ENCODE assay signal across 8 cellular contexts in genomic region chr3:23888617-23889228, GRCh38. TPM values are rescaled to one million over a fixed set of nuclear protein-coding genes. Genes with fewer than 3 reads are reported as not detected.
A peak's percentile ranks its signal among the peaks of the same experiment; 100 is the strongest.
DNase-seq lines count a peak whose midpoint lies in the region; ATAC-seq, FAIRE-seq and TF ChIP-seq lines count a peak whose summit lies in the region.

No MANE protein-coding gene starts in this region.

- H3K9ac ChIP-seq in PC-3 (ENCODE audit: low read length): no peak overlapping the region

- H3K36me3 Mint-ChIP-seq in progenitor cell of endocrine pancreas (ENCODE audit: insufficient read depth): peaks cover 11% of the 10 kb centered on the region
- H3K36me3 Mint-ChIP-seq in activated T-helper 2 cell treated with anti-CD3 and anti-CD28 coated beads, Interferon-gamma antibody, Interleukin-2, Interleukin-4, amounts not matched to agents 10 μg/mL and 5 μg/mL and 100 μg/mL, durations not matched to agents 14 hours and 24 hours and 36 hours (ENCODE audit: low read depth): peaks cover 7% of the 10 kb centered on the region
- H3K36me3 Mint-ChIP-seq in activated T-cell treated with anti-CD3 and anti-CD28 coated beads, Interleukin-2, amount 50 U/mL, for 24 hours (ENCODE audit: low read depth): peaks cover 49% of the 10 kb centered on the region

- intact Hi-C loops in PC-3 (cut with micrococcal nuclease) (loop anchor here (1.0 kb wide), 1 partner anchor 71 kb away; no protein-coding TSS in a partner anchor), esophagus squamous epithelium (cut with DNase I) (no loop called here)
- intact Hi-C loops in activated T-helper 2 cell treated with anti-CD3 and anti-CD28 coated beads, Interferon-gamma antibody, Interleukin-2, Interleukin-4, amounts not matched to agents 10 μg/mL and 5 μg/mL and 100 μg/mL, durations not matched to agents 14 hours and 24 hours and 36 hours (cut with micrococcal nuclease): loop anchor here (5.0 kb wide), 2 partner anchors 109 to 349 kb away; no protein-coding TSS in a partner anchor

- WGBS in esophagus squamous epithelium, 2 donors: 39 to 47% methylated on average over 3 of the region's 3 CpGs

- no peaks in the 10 kb centered on the region for H3K9me3 Mint-ChIP-seq in progenitor cell of endocrine pancreas (ENCODE audit: low read depth)
- H3K9me3 Mint-ChIP-seq in activated T-helper 2 cell treated with anti-CD3 and anti-CD28 coated beads, Interferon-gamma antibody, Interleukin-2, Interleukin-4, amounts not matched to agents 10 μg/mL and 5 μg/mL and 100 μg/mL, durations not matched to agents 14 hours and 24 hours and 36 hours: no peaks in the 10 kb centered on the region
- no peaks in the 10 kb centered on the region for H3K9me3 Mint-ChIP-seq in activated T-cell treated with anti-CD3 and anti-CD28 coated beads, Interleukin-2, amount 50 U/mL, for 24 hours

- TF ChIP-seq POLR2A in esophagus squamous epithelium (IDR thresholded peaks at IDR 0.05): no peak

- H3K4me2 ChIP-seq in PC-3 (ENCODE audit: low read length): no peak overlapping the region

- FAIRE-seq in GM18507 (lab: Jason Lieb, UNC): peak; percentile 41

- no peak overlapping the region for H3K4me3 Mint-ChIP-seq in progenitor cell of endocrine pancreas (ENCODE audit: low read depth)
- no peak overlapping the region for H3K4me3 Mint-ChIP-seq in activated T-helper 2 cell treated with anti-CD3 and anti-CD28 coated beads, Interferon-gamma antibody, Interleukin-2, Interleukin-4, amounts not matched to agents 10 μg/mL and 5 μg/mL and 100 μg/mL, durations not matched to agents 14 hours and 24 hours and 36 hours (ENCODE audit: low read depth)
- H3K4me3 Mint-ChIP-seq in activated T-cell treated with anti-CD3 and anti-CD28 coated beads, Interleukin-2, amount 50 U/mL, for 24 hours: no peak overlapping the region

- CTCF ChIA-PET in PC-3 (lab: Charles Lee): interaction anchor here (0.6 to 1.0 kb wide), 8 partner anchors 10 to 795 kb away, joined by 3 to 6 read pairs (median 3); partner anchors contain the start of genes NKIRAS1 and RPL15

- H2AFZ ChIP-seq in PC-3 (ENCODE audit: low read length): no peak overlapping the region

- no peak overlapping the region for H3K27ac Mint-ChIP-seq in progenitor cell of endocrine pancreas
- no peak overlapping the region for H3K27ac Mint-ChIP-seq in activated T-helper 2 cell treated with anti-CD3 and anti-CD28 coated beads, Interferon-gamma antibody, Interleukin-2, Interleukin-4, amounts not matched to agents 10 μg/mL and 5 μg/mL and 100 μg/mL, durations not matched to agents 14 hours and 24 hours and 36 hours
- no peak overlapping the region for H3K27ac Mint-ChIP-seq in activated T-cell treated with anti-CD3 and anti-CD28 coated beads, Interleukin-2, amount 50 U/mL, for 24 hours

- peaks cover 8% of the 10 kb centered on the region; the same call in 1 of the 2 replicates for H3K4me1 ChIP-seq in PC-3 (ENCODE audit: insufficient read depth, low read length)
- H3K4me1 ChIP-seq in esophagus squamous epithelium: peaks cover 0 to 13% (median 0%) of the 10 kb centered on the region in 3 donors

- no TSS peak for BruUV-seq in PC-3 (replicated peaks; lab: Mats Ljungman, UMichigan)

- H3K9me3 ChIP-seq in PC-3 (ENCODE audit: low read length) (no peaks in the 10 kb centered on the region), esophagus squamous epithelium (no peaks in the 10 kb centered on the region)

- peaks cover 17% of the 10 kb centered on the region for H4K20me1 ChIP-seq in PC-3 (ENCODE audit: low read length)

- peak; percentile 93 for TF ChIP-seq CTCF in PC-3 (conservative IDR thresholded peaks at IDR 0.05; ENCODE audit: low read depth, low read length)
- TF ChIP-seq CTCF in esophagus squamous epithelium (IDR thresholded peaks at IDR 0.05): peak; percentile 33 to 93 (median 87)
- TF ChIP-seq CTCF in progenitor cell of endocrine pancreas (IDR thresholded peaks at IDR 0.05; ENCODE audit: unreplicated experiment): peak; percentile 80

- H3F3A ChIP-seq in PC-3 (ENCODE audit: low read length, unreplicated experiment): no peaks in the 10 kb centered on the region

- H3K4me3 ChIP-seq in PC-3 (ENCODE audit: low read length): no peak overlapping the region
- no peak overlapping the region for H3K4me3 ChIP-seq in esophagus squamous epithelium

- ATAC-seq in PC-3: peak; percentile 28; the same call in 1 of the 2 replicates

- no peaks in the 10 kb centered on the region for H3K9me2 ChIP-seq in PC-3 (replicated peaks; ENCODE audit: low read length)

- no peaks in the 10 kb centered on the region for H3K27me3 ChIP-seq in PC-3 (ENCODE audit: low read length)
- no peaks in the 10 kb centered on the region for H3K27me3 ChIP-seq in esophagus squamous epithelium

- no peaks in the 10 kb centered on the region for H3K27me3 Mint-ChIP-seq in progenitor cell of endocrine pancreas
- H3K27me3 Mint-ChIP-seq in activated T-helper 2 cell treated with anti-CD3 and anti-CD28 coated beads, Interferon-gamma antibody, Interleukin-2, Interleukin-4, amounts not matched to agents 10 μg/mL and 5 μg/mL and 100 μg/mL, durations not matched to agents 14 hours and 24 hours and 36 hours (ENCODE audit: low read depth): no peaks in the 10 kb centered on the region
- no peaks in the 10 kb centered on the region for H3K27me3 Mint-ChIP-seq in activated T-cell treated with anti-CD3 and anti-CD28 coated beads, Interleukin-2, amount 50 U/mL, for 24 hours

- POLR2A ChIA-PET in PC-3 (lab: Charles Lee; ENCODE audit: unreplicated experiment): interaction anchor here (0.6 kb wide), 1 partner anchor 28 kb away, joined by 4 read pairs; the partner anchor contains the start of genes NKIRAS1 and RPL15

- H3K27ac ChIP-seq in PC-3 (ENCODE audit: low read length) (no peak overlapping the region), esophagus squamous epithelium (peak overlapping the region in 2 of 4 donors; percentile 29 to 48)

- no peaks in the 10 kb centered on the region for H3K4me1 Mint-ChIP-seq in progenitor cell of endocrine pancreas (ENCODE audit: low read depth)
- no peaks in the 10 kb centered on the region for H3K4me1 Mint-ChIP-seq in activated T-helper 2 cell treated with anti-CD3 and anti-CD28 coated beads, Interferon-gamma antibody, Interleukin-2, Interleukin-4, amounts not matched to agents 10 μg/mL and 5 μg/mL and 100 μg/mL, durations not matched to agents 14 hours and 24 hours and 36 hours (ENCODE audit: low read depth)
- no peaks in the 10 kb centered on the region for H3K4me1 Mint-ChIP-seq in activated T-cell treated with anti-CD3 and anti-CD28 coated beads, Interleukin-2, amount 50 U/mL, for 24 hours (ENCODE audit: low read depth)

- peak; percentile 35 for DNase-seq in AG08395 (ENCODE audit: low spot score)
- no peak for DNase-seq in GM18507 (ENCODE audit: extremely low spot score, insufficient read length, low read depth)
- DNase-seq in PC-3: peak; percentile 72
- DNase-seq in esophagus squamous epithelium (lab: John Stamatoyannopoulos, UW): no peak
- no peak for DNase-seq in progenitor cell of endocrine pancreas (ENCODE audit: low spot score, unreplicated experiment)
- DNase-seq in activated T-helper 2 cell treated with anti-CD3 and anti-CD28 coated beads, Interferon-gamma antibody, Interleukin-2, Interleukin-4, amounts not matched to agents 10 μg/mL and 5 μg/mL and 100 μg/mL, durations not matched to agents 14 hours and 24 hours and 36 hours (ENCODE audit: low spot score): no peak
- DNase-seq in GOT3 (lab: John Stamatoyannopoulos, UW): no peak
- no peak for DNase-seq in activated T-cell treated with anti-CD3 and anti-CD28 coated beads, Interleukin-2, amount 50 U/mL, for 24 hours

- H3K79me2 ChIP-seq in PC-3 (ENCODE audit: low read length): peaks cover 32% of the 10 kb centered on the region

- H3K36me3 ChIP-seq in PC-3 (ENCODE audit: low read depth, low read length) (peaks cover 45% of the 10 kb centered on the region; the same call in 1 of the 2 replicates), esophagus squamous epithelium (peaks cover 0 to 43% (median 0%) of the 10 kb centered on the region in 3 donors)

RNA-seq across cellular contexts. Expression of gene NKIRAS1, which starts 28.1 kb away (rescaled TPM):
- total RNA-seq in PC-3 (2014; rRNA removed): 12.7 and 14.9 TPM in 2 replicates
- 10 to 100 TPM in 1 of 4 donors, 1 to 10 TPM in 3; 5.9 to 11.1 (median 8.4) TPM for total RNA-seq in esophagus squamous epithelium
- 8.5 and 9.5 TPM in 2 replicates for total RNA-seq in progenitor cell of endocrine pancreas
- total RNA-seq in activated T-helper 2 cell treated with anti-CD3 and anti-CD28 coated beads, Interferon-gamma antibody, Interleukin-2, Interleukin-4, amounts not matched to agents 10 μg/mL and 5 μg/mL and 100 μg/mL, durations not matched to agents 14 hours and 24 hours and 36 hours: 2.3 TPM in 2 replicates

RNA-seq across cellular contexts. Expression of gene RPL15, which starts 28.2 kb away (rescaled TPM):
- total RNA-seq in PC-3 (2014; rRNA removed) (1,500 and 1,904 TPM in 2 replicates), esophagus squamous epithelium (1,000 to 10,000 TPM; 1,560 to 3,130 (median 2,166) TPM), progenitor cell of endocrine pancreas (1,859 and 1,922 TPM in 2 replicates)
- 1,859 and 1,865 TPM in 2 replicates for total RNA-seq in activated T-helper 2 cell treated with anti-CD3 and anti-CD28 coated beads, Interferon-gamma antibody, Interleukin-2, Interleukin-4, amounts not matched to agents 10 μg/mL and 5 μg/mL and 100 μg/mL, durations not matched to agents 14 hours and 24 hours and 36 hours

RNA-seq across cellular contexts. Expression of gene NR1D2, which starts 56.4 kb away (rescaled TPM):
- 24.7 and 24.8 TPM in 2 replicates for total RNA-seq in PC-3 (2014; rRNA removed)
- 10 to 100 TPM; 10.8 to 34.0 (median 11.6) TPM for total RNA-seq in esophagus squamous epithelium
- 14.9 TPM in 2 replicates for total RNA-seq in progenitor cell of endocrine pancreas
- 2.5 and 3.3 TPM in 2 replicates for total RNA-seq in activated T-helper 2 cell treated with anti-CD3 and anti-CD28 coated beads, Interferon-gamma antibody, Interleukin-2, Interleukin-4, amounts not matched to agents 10 μg/mL and 5 μg/mL and 100 μg/mL, durations not matched to agents 14 hours and 24 hours and 36 hours

Comparison
In these comparisons a context has a peak if more than half of its experiments do, and no peak if none do; other contexts are left out.
1. DNase-seq: peak in AG08395 (single experiment) and PC-3 (single experiment); none in GM18507 (single experiment), esophagus squamous epithelium (single experiment), progenitor cell of endocrine pancreas (single experiment), activated T-helper 2 cell treated with anti-CD3 and anti-CD28 coated beads, Interferon-gamma antibody, Interleukin-2, Interleukin-4, amounts not matched to agents 10 μg/mL and 5 μg/mL and 100 μg/mL, durations not matched to agents 14 hours and 24 hours and 36 hours (single experiment), GOT3 (single experiment) and activated T-cell treated with anti-CD3 and anti-CD28 coated beads, Interleukin-2, amount 50 U/mL, for 24 hours (single experiment).
2. Peak in every context shown above with its lines, with median percentiles within 50 percentile points of each other: CTCF ChIP-seq.